Comparison of ENCODE assay signal across 10 cellular contexts in the genomic region with DNA sequence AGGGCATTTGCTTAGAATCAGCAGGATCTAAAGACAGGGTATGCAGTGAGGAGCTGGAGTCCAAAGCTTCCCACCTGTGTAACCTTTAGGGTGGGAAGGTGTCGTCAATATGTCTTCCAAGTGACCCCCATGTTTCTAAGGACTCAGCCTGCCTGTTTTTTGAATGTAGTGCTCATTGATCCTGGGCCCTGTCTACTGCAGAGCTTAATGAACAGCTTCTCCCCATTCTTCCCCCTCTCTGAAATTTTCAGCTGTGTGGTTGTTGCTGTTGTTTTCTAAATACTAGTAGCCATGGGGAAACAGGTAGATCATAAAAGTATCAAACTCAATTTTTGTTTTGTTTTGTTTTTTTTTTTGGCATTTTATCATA. TPM values are rescaled to one million over a fixed set of nuclear protein-coding genes. Genes with fewer than 3 reads are reported as not detected.
A peak's percentile ranks its signal among the peaks of the same experiment; 100 is the strongest.
DNase-seq lines count a peak whose midpoint lies in the region; ATAC-seq and TF ChIP-seq lines count a peak whose summit lies in the region.
"Had no signal": no experiment of that assay in that cellular context is flagged by ENCODE, and none has a peak within 500 bp of the region (broad histone marks: within the 10 kb centered on the region; RNA-seq: fewer than 3 reads in every experiment).

No MANE protein-coding gene starts in this region.

- H3K36me3 ChIP-seq in lower lobe of right lung (no peaks in the 10 kb centered on the region), suprapubic skin (no peaks in the 10 kb centered on the region)

- H3K4me3 Mint-ChIP-seq in T-helper 1 cell treated with Interleukin-12 subunit alpha and Interleukin-12 subunit beta and Interleukin-4 antibody, amounts not matched to agents 30 μg/mL and 1 μg/mL, for 36 hours, result no peak overlapping the region
- H3K4me3 Mint-ChIP-seq in activated naive CD8-positive, alpha-beta T cell, result peak overlapping the region; percentile 39

- no peak for TF ChIP-seq POLR2A in suprapubic skin (IDR thresholded peaks at IDR 0.05)

- H3K4me1 ChIP-seq in lower lobe of right lung, result peaks cover 73% of the 10 kb centered on the region
- H3K4me1 ChIP-seq in suprapubic skin, result peaks cover 68% of the 10 kb centered on the region

- WGBS in suprapubic skin, result 89% methylated on average over 1 of the region's 1 CpG

- peaks cover 50% of the 10 kb centered on the region for H3K4me1 Mint-ChIP-seq in T-helper 1 cell treated with Interleukin-12 subunit alpha and Interleukin-12 subunit beta and Interleukin-4 antibody, amounts not matched to agents 30 μg/mL and 1 μg/mL, for 36 hours (ENCODE audit: low read depth)
- H3K4me1 Mint-ChIP-seq in activated naive CD8-positive, alpha-beta T cell (ENCODE audit: low read depth), result peaks cover 79% of the 10 kb centered on the region

- H3K4me3 ChIP-seq in lower lobe of right lung (no peak overlapping the region), suprapubic skin (no peak overlapping the region)

- ATAC-seq in lower lobe of right lung (peak in 1 of 2 donors; percentile 28), GM19467 (IDR thresholded peaks at IDR 0.05; ENCODE audit: unreplicated experiment) (no peak)

- TF ChIP-seq CTCF in lower lobe of right lung (IDR thresholded peaks at IDR 0.05), result no peak
- TF ChIP-seq CTCF in suprapubic skin (IDR thresholded peaks at IDR 0.05), result no peak

- intact Hi-C loops in lower lobe of right lung (cut with DNase I), result no loop called here

- no peak for TF ChIP-seq EP300 in suprapubic skin (IDR thresholded peaks at IDR 0.05)

- H3K27ac Mint-ChIP-seq in T-helper 1 cell treated with Interleukin-12 subunit alpha and Interleukin-12 subunit beta and Interleukin-4 antibody, amounts not matched to agents 30 μg/mL and 1 μg/mL, for 36 hours, result peak overlapping the region; percentile 2
- H3K27ac Mint-ChIP-seq in activated naive CD8-positive, alpha-beta T cell, result peak overlapping the region; percentile 89

- H3K27me3 ChIP-seq in lower lobe of right lung (ENCODE audit: low read depth) (no peaks in the 10 kb centered on the region), suprapubic skin (no peaks in the 10 kb centered on the region)

- H3K27me3 Mint-ChIP-seq in T-helper 1 cell treated with Interleukin-12 subunit alpha and Interleukin-12 subunit beta and Interleukin-4 antibody, amounts not matched to agents 30 μg/mL and 1 μg/mL, for 36 hours (ENCODE audit: low read depth), result no peaks in the 10 kb centered on the region
- H3K27me3 Mint-ChIP-seq in activated naive CD8-positive, alpha-beta T cell, result no peaks in the 10 kb centered on the region

- no peaks in the 10 kb centered on the region for H3K9me3 Mint-ChIP-seq in T-helper 1 cell treated with Interleukin-12 subunit alpha and Interleukin-12 subunit beta and Interleukin-4 antibody, amounts not matched to agents 30 μg/mL and 1 μg/mL, for 36 hours
- H3K9me3 Mint-ChIP-seq in activated naive CD8-positive, alpha-beta T cell (ENCODE audit: low read depth), result no peaks in the 10 kb centered on the region

- H3K36me3 Mint-ChIP-seq in T-helper 1 cell treated with Interleukin-12 subunit alpha and Interleukin-12 subunit beta and Interleukin-4 antibody, amounts not matched to agents 30 μg/mL and 1 μg/mL, for 36 hours (ENCODE audit: low read depth), result peaks cover 23% of the 10 kb centered on the region
- peaks cover 13% of the 10 kb centered on the region for H3K36me3 Mint-ChIP-seq in activated naive CD8-positive, alpha-beta T cell

- no peak for DNase-seq in T-helper 1 cell
- DNase-seq in lower lobe of right lung, result no peak
- no peak for DNase-seq in suprapubic skin (ENCODE audit: low spot score in 2 of 2)
- no peak for DNase-seq in NCI-H1092 (lab: John Stamatoyannopoulos, UW)
- no peak for DNase-seq in H4 (ENCODE audit: low spot score)
- DNase-seq: 8988T, GDM1 had no signal

- H3K9me3 ChIP-seq in lower lobe of right lung (no peaks in the 10 kb centered on the region), suprapubic skin (no peaks in the 10 kb centered on the region)

- H3K27ac ChIP-seq in lower lobe of right lung (peak overlapping the region; percentile 73), suprapubic skin (peak overlapping the region; percentile 47)

RNA-seq across cellular contexts. Expression of gene MBNL1, which starts 39.7 kb away (rescaled TPM):
- total RNA-seq in lower lobe of right lung (235 TPM), suprapubic skin (100 to 1,000 TPM; 258 to 478 (median 320) TPM)
- total RNA-seq in H4 (2014; rRNA removed; shearing (Covaris generic)), result 87.0 and 153 TPM in 2 replicates
